8 cellular contexts compared by ENCODE assay signal in genomic region chr2:216142540-216142939, GRCh38. TPM values are rescaled to one million over a fixed set of nuclear protein-coding genes. Genes with fewer than 3 reads are reported as not detected.
DNase-seq lines count a peak whose midpoint lies in the region; ATAC-seq, FAIRE-seq and TF ChIP-seq lines count a peak whose summit lies in the region.

No MANE protein-coding gene starts in this region.

- H3K4ac ChIP-seq in neuronal stem cell (ENCODE audit: low read length), result no peak overlapping the region

- no peak overlapping the region for H4K8ac ChIP-seq in neuronal stem cell (ENCODE audit: low read depth, low read length)

- H3K36me3 ChIP-seq in HepG2 (replicated peaks in 1 of 2; ENCODE audit: control insufficient read depth in 1 of 2, insufficient read depth in 2 of 2, low read length in 2 of 2), result peaks cover 44 to 93% of the 10 kb centered on the region in 2 experiments
- peaks cover 48 to 99% of the 10 kb centered on the region in 2 donors for H3K36me3 ChIP-seq in neuronal stem cell (replicated peaks in 1 of 2; ENCODE audit: control insufficient read depth in 2 of 2, insufficient read depth in 2 of 2, low read length in 2 of 2)
- peaks cover 70 to 100% (median 83%) of the 10 kb centered on the region in 3 donors for H3K36me3 ChIP-seq in tibial artery

- peaks cover 53% of the 10 kb centered on the region for H3K36me3 Mint-ChIP-seq in activated CD4-positive, alpha-beta memory T cell treated with anti-CD3 and anti-CD28 coated beads for 36 hours

- H3K27ac ChIP-seq in HepG2 (ENCODE audit: extremely low read length, insufficient read depth, low read length), result no peak overlapping the region
- no peak overlapping the region for H3K27ac ChIP-seq in neuronal stem cell (replicated peaks; ENCODE audit: low read length)
- H3K27ac ChIP-seq in tibial artery, result no peak overlapping the region

- no peak overlapping the region for H2BK5ac ChIP-seq in neuronal stem cell (ENCODE audit: low read length)

- POLR2A ChIA-PET in activated CD4-positive, alpha-beta memory T cell treated with anti-CD3 and anti-CD28 coated beads for 36 hours (lab: Charles Lee), result interaction anchor here (0.6 to 1.2 kb wide), 3 partner anchors 9 to 67 kb away, joined by 3 to 4 read pairs (median 4); no protein-coding TSS in a partner anchor
- POLR2A ChIA-PET in HepG2 (lab: Yijun Ruan, JAX), result no interaction called here

- TF ChIP-seq RAD21 in HepG2 (CRISPR knock-in tag; IDR thresholded peaks at IDR 0.05), result no peak

- ATAC-seq in GM18867 (IDR thresholded peaks at IDR 0.05; ENCODE audit: unreplicated experiment), result peak; percentile 98
- ATAC-seq in HG02885 (IDR thresholded peaks at IDR 0.05; ENCODE audit: poor library complexity, unreplicated experiment), result peak; percentile 99
- ATAC-seq in HepG2, result no peak

- no peak overlapping the region for H3K9ac ChIP-seq in HepG2 (ENCODE audit: insufficient read depth, low read depth, low read length)
- H3K9ac ChIP-seq in neuronal stem cell (ENCODE audit: low read depth, low read length, poor library complexity), result no peak overlapping the region

- H3K4me3 ChIP-seq in HepG2 (replicated peaks in 1 of 3; ENCODE audit: insufficient read depth in 1 of 3, low read depth in 2 of 3, low read length in 3 of 3) (no peak overlapping the region), neuronal stem cell (ENCODE audit: low read length in 2 of 2) (no peak overlapping the region), tibial artery (no peak overlapping the region)

- H2AK5ac ChIP-seq in neuronal stem cell (ENCODE audit: low read depth, low read length), result no peak overlapping the region

- TF ChIP-seq CTCF in HepG2 (CRISPR knock-in tag; IDR thresholded peaks at IDR 0.05) (no peak), tibial artery (IDR thresholded peaks at IDR 0.05) (no peak)

- no peak for TF ChIP-seq EP300 in HepG2 (IDR thresholded peaks at IDR 0.05; ENCODE audit: low read depth in 2 of 2, low read length in 2 of 2)
- no peak for TF ChIP-seq EP300 in HepG2 (CRISPR knock-in tag; IDR thresholded peaks at IDR 0.05; ENCODE audit: borderline replicate concordance)

- no peak overlapping the region for H3K18ac ChIP-seq in neuronal stem cell (ENCODE audit: low read length)

- peak overlapping the region; percentile 43 for H3K27ac Mint-ChIP-seq in activated CD4-positive, alpha-beta memory T cell treated with anti-CD3 and anti-CD28 coated beads for 36 hours

- no peaks in the 10 kb centered on the region for H3K79me2 ChIP-seq in HepG2 (ENCODE audit: insufficient read depth, low read length)

- H4K91ac ChIP-seq in neuronal stem cell (ENCODE audit: low read depth, low read length, poor library complexity), result no peak overlapping the region

- in situ Hi-C loops in HepG2 (cut with HindIII; ENCODE audit: extremely low pct_ligation_motif_present, low pct_unique_long_range_greater_than_20kb), result no loop called here

- H3K4me2 ChIP-seq in HepG2 (ENCODE audit: low read depth, low read length), result no peak overlapping the region
- no peak overlapping the region for H3K4me2 ChIP-seq in neuronal stem cell (ENCODE audit: insufficient read depth, low read length, poor library complexity, severe bottlenecking)

- FAIRE-seq in HepG2 (lab: Jason Lieb, UNC), result no peak

- H3K4me1 Mint-ChIP-seq in activated CD4-positive, alpha-beta memory T cell treated with anti-CD3 and anti-CD28 coated beads for 36 hours (ENCODE audit: low read depth), result peaks cover 17% of the 10 kb centered on the region

- no peak overlapping the region for H3K14ac ChIP-seq in neuronal stem cell (ENCODE audit: low read length)

- no peaks in the 10 kb centered on the region for H4K20me1 ChIP-seq in HepG2 (ENCODE audit: insufficient read depth, low read length)

- no peak overlapping the region for H2AFZ ChIP-seq in HepG2 (ENCODE audit: low read length)
- H2AFZ ChIP-seq in neuronal stem cell (ENCODE audit: low read length), result no peak overlapping the region

- no TSS peak for BruUV-seq in HepG2 (replicated peaks; lab: Mats Ljungman, UMichigan)

- H3K9me3 ChIP-seq in HepG2 (ENCODE audit: low read length), result no peaks in the 10 kb centered on the region
- H3K9me3 ChIP-seq in neuronal stem cell (replicated peaks in 1 of 2; ENCODE audit: control insufficient read depth in 2 of 2, insufficient read depth in 1 of 2, low read depth in 1 of 2, low read length in 2 of 2), result no peaks in the 10 kb centered on the region
- H3K9me3 ChIP-seq in tibial artery, result no peaks in the 10 kb centered on the region

- H3K4me1 ChIP-seq in HepG2 (ENCODE audit: insufficient read depth, low read length) (no peaks in the 10 kb centered on the region), neuronal stem cell (ENCODE audit: control insufficient read depth in 2 of 2, insufficient read depth in 1 of 2, low read depth in 1 of 2, low read length in 2 of 2) (no peaks in the 10 kb centered on the region), tibial artery (no peaks in the 10 kb centered on the region)

- TF ChIP-seq POLR2A in HepG2 (IDR thresholded peaks at IDR 0.05; ENCODE audit: insufficient read depth in 1 of 2, low read depth in 2 of 2, low read length in 2 of 2), result no peak

- DNase-seq in A172 (ENCODE audit: low spot score) (peak; percentile 18), HepG2 (ENCODE audit: low spot score) (no peak), neuronal stem cell (ENCODE audit: low spot score) (no peak), NOMO-1 treated with DMSO at 0.1 percent for 48 hours (lab: John Stamatoyannopoulos, UW; ENCODE audit: unreplicated experiment) (no peak), tibial artery (no peak)
- DNase-seq in activated CD4-positive, alpha-beta memory T cell treated with anti-CD3 and anti-CD28 coated beads for 36 hours, result peak; percentile 36

- no peaks in the 10 kb centered on the region for H3K27me3 ChIP-seq in HepG2 (ENCODE audit: control insufficient read depth in 1 of 2, insufficient read depth in 2 of 2, low read length in 2 of 2)
- H3K27me3 ChIP-seq in neuronal stem cell (ENCODE audit: control insufficient read depth in 3 of 3, insufficient read depth in 3 of 3, low read depth in 1 of 3, low read length in 3 of 3), result no peaks in the 10 kb centered on the region
- no peaks in the 10 kb centered on the region for H3K27me3 ChIP-seq in tibial artery

- peaks cover 4% of the 10 kb centered on the region for H3K79me1 ChIP-seq in neuronal stem cell (ENCODE audit: low read depth, low read length)

- no peak overlapping the region for H2BK15ac ChIP-seq in neuronal stem cell (ENCODE audit: low read length)

- H3K9me3 Mint-ChIP-seq in activated CD4-positive, alpha-beta memory T cell treated with anti-CD3 and anti-CD28 coated beads for 36 hours, result no peaks in the 10 kb centered on the region

- H2BK120ac ChIP-seq in neuronal stem cell (ENCODE audit: low read depth, low read length), result no peak overlapping the region

- 100% methylated on average over 1 of the region's 1 CpG for WGBS in HepG2 (ENCODE audit: low lambda C conversion rate)
- no CpG with 5 or more reads among the region's 1 CpG for WGBS in neuronal stem cell (ENCODE audit: extremely low coverage in 2 of 2, insufficient read length in 2 of 2, insufficient replicate concordance in 1 of 2), 2 donors

- no peak overlapping the region for H2BK12ac ChIP-seq in neuronal stem cell (ENCODE audit: low read length)

- intact Hi-C loops in activated CD4-positive, alpha-beta memory T cell treated with anti-CD3 and anti-CD28 coated beads for 36 hours (cut with micrococcal nuclease), result no loop called here
- intact Hi-C loops in HepG2 (cut with micrococcal nuclease; ENCODE audit: unreplicated experiment) (no loop called here), tibial artery (cut with DNase I; ENCODE audit: low total_unique reads) (no loop called here)

- H3K27me3 Mint-ChIP-seq in activated CD4-positive, alpha-beta memory T cell treated with anti-CD3 and anti-CD28 coated beads for 36 hours, result no peaks in the 10 kb centered on the region

- H3K4me3 Mint-ChIP-seq in activated CD4-positive, alpha-beta memory T cell treated with anti-CD3 and anti-CD28 coated beads for 36 hours, result no peak overlapping the region

- CTCF ChIA-PET in activated CD4-positive, alpha-beta memory T cell treated with anti-CD3 and anti-CD28 coated beads for 36 hours (lab: Charles Lee), result interaction anchor here (0.8 to 4.0 kb wide), 2 partner anchors 31 to 109 kb away, joined by 3 to 48 read pairs; partner anchors contain the start of gene XRCC5
- CTCF ChIA-PET in HepG2 (lab: Yijun Ruan, JAX; ENCODE audit: low intra/inter-chr PET ratio, low total read pairs), result no interaction called here

- H3K23ac ChIP-seq in neuronal stem cell (ENCODE audit: low read depth, low read length, poor library complexity), result no peak overlapping the region

TF ChIP-seq in HepG2, 621 proteins besides CTCF, POLR2A, EP300 and RAD21 (continues in another document):
- TF ChIP-seq ZNF510 (CRISPR knock-in tag; IDR thresholded peaks at IDR 0.05; ENCODE audit: low read depth) (no peak), ZNF446 (CRISPR knock-in tag; IDR thresholded peaks at IDR 0.05) (no peak), PAX8 (CRISPR knock-in tag; IDR thresholded peaks at IDR 0.05; ENCODE audit: borderline replicate concordance) (no peak)

RNA-seq across cellular contexts. Expression of gene XRCC5, which starts 33.4 kb away (rescaled TPM):
- total RNA-seq in A172 (2014; rRNA removed; shearing (Covaris generic)), result 488 and 512 TPM in 2 replicates
- 100 to 1,000 TPM; 510 to 515 TPM for total RNA-seq in activated CD4-positive, alpha-beta memory T cell treated with anti-CD3 and anti-CD28 coated beads for 36 hours
- 454 and 733 TPM in 2 replicates for total RNA-seq in HepG2 (2016; rRNA removed; fragmentation: Illumina TruSeq; extraction: Trizol)
- total RNA-seq in HepG2 (2016; cell fraction: cytosol; rRNA removed; fragmentation: Illumina TruSeq; extraction: Trizol; ENCODE audit: low read depth), result 40.2 and 45.7 TPM in 2 replicates
- 445 and 739 TPM in 2 replicates for total RNA-seq in HepG2 (2016; cell fraction: insoluble cytoplasmic fraction; rRNA removed; fragmentation: Illumina TruSeq; extraction: Trizol)
- 92.3 and 106 TPM in 2 replicates for total RNA-seq in HepG2 (2016; cell fraction: membrane; rRNA removed; fragmentation: Illumina TruSeq; extraction: Trizol)
- 346 and 369 TPM in 2 replicates for total RNA-seq in HepG2 (2016; cell fraction: nucleus; rRNA removed; fragmentation: Illumina TruSeq; extraction: Trizol)
- 215 and 264 TPM in 2 replicates for polyA plus RNA-seq in HepG2 (2011; rRNA removed)
- 129 and 152 TPM in 2 replicates for polyA plus RNA-seq in HepG2 (2011; cell fraction: cytosol; rRNA removed)
- polyA plus RNA-seq in HepG2 (2011; cell fraction: nucleus; rRNA removed), result 61.2 and 69.5 TPM in 2 replicates
- 143 and 176 TPM in 2 replicates for polyA plus RNA-seq in HepG2 (2012)
- polyA plus RNA-seq in HepG2 (2016; cell fraction: cytosol; fragmentation: Illumina TruSeq; extraction: Trizol; ENCODE audit: low read depth), result 21.5 and 24.7 TPM in 2 replicates
- polyA plus RNA-seq in HepG2 (2016; cell fraction: insoluble cytoplasmic fraction; fragmentation: Illumina TruSeq; extraction: Trizol; ENCODE audit: low read depth), result 503 and 513 TPM in 2 replicates
- polyA plus RNA-seq in HepG2 (2016; cell fraction: membrane; fragmentation: Illumina TruSeq; extraction: Trizol; ENCODE audit: low read depth), result 41.2 and 52.0 TPM in 2 replicates
- polyA plus RNA-seq in HepG2 (2016; cell fraction: nucleus; fragmentation: Illumina TruSeq; extraction: Trizol; ENCODE audit: insufficient read depth, low read depth), result 228 and 232 TPM in 2 replicates
- polyA minus RNA-seq in HepG2 (2011; rRNA and poly(A)+ RNA removed; ENCODE audit: low replicate concordance), result 569 and 652 TPM in 2 replicates
- polyA minus RNA-seq in HepG2 (2011; cell fraction: cytosol; rRNA and poly(A)+ RNA removed), result 159 and 172 TPM in 2 replicates
- 290 and 331 TPM in 2 replicates for polyA minus RNA-seq in HepG2 (2011; cell fraction: nucleus; rRNA and poly(A)+ RNA removed)
- 260 TPM for polyA plus RNA-seq in neuronal stem cell (2013, experiment 1 of 2)
- polyA plus RNA-seq in neuronal stem cell (2013, experiment 2 of 2), result 259 TPM

Comparison
In these comparisons a context has a peak if more than half of its experiments do, and no peak if none do; other contexts are left out.
1. DNase-seq: peak in A172 (single experiment) and activated CD4-positive, alpha-beta memory T cell treated with anti-CD3 and anti-CD28 coated beads for 36 hours (single experiment); none in HepG2 (single experiment), neuronal stem cell (single experiment), NOMO-1 treated with DMSO at 0.1 percent for 48 hours (single experiment) and tibial artery (0 of 2).